ENCODE assay signal across 16 cellular contexts in the genomic region with DNA sequence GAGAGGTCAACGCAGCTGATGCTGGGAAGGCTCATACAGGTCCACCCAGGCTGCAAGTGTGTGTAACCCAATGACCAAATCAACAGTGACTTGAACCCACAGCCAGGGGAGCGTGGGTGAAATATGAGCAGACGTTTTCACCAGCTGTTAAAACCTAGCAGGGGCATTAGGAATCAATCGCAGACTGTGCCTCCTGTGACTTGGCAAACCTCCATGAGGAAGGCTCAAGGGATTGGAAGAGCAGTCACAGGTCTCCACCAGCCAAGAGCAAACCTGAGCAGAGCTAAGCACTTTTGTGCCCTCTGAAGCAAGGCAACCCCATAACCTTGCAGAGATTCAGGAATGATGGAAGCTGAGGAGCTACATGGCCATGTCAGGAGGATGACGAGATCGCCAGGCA. TPM values are rescaled to one million over a fixed set of nuclear protein-coding genes. Genes with fewer than 3 reads are reported as not detected.
A peak's percentile ranks its signal among the peaks of the same experiment; 100 is the strongest.
DNase-seq lines count a peak whose midpoint lies in the region; ATAC-seq, FAIRE-seq and TF ChIP-seq lines count a peak whose summit lies in the region.
"Had no signal": no experiment of that assay in that cellular context is flagged by ENCODE, and none has a peak within 500 bp of the region (broad histone marks: within the 10 kb centered on the region; RNA-seq: fewer than 3 reads in every experiment).

No MANE protein-coding gene starts in this region.

- no peaks in the 10 kb centered on the region for H3K27me3 Mint-ChIP-seq in CD4-positive, CD25-positive, alpha-beta regulatory T cell
- H3K27me3 Mint-ChIP-seq in MCF 10A (ENCODE audit: insufficient read depth, unreplicated experiment) = no peaks in the 10 kb centered on the region
- H3K27me3 Mint-ChIP-seq: CD4-positive, alpha-beta T cell had no signal

- H3K4me1 ChIP-seq in CD4-positive, CD25-positive, alpha-beta regulatory T cell (ENCODE audit: control insufficient read depth, insufficient read depth, low read length, poor library complexity, severe bottlenecking) = no peaks in the 10 kb centered on the region
- H3K4me1 ChIP-seq in H1 (replicated peaks in 1 of 4; ENCODE audit: control insufficient read depth in 3 of 4, insufficient read depth in 4 of 4, low read length in 3 of 4) = no peaks in the 10 kb centered on the region
- no peaks in the 10 kb centered on the region for H3K4me1 ChIP-seq in Peyer's patch
- H3K4me1 ChIP-seq: SJCRH30 had no signal

- H3K4me3 Mint-ChIP-seq in CD4-positive, CD25-positive, alpha-beta regulatory T cell = no peak overlapping the region
- H3K4me3 Mint-ChIP-seq in MCF 10A (ENCODE audit: unreplicated experiment) = no peak overlapping the region
- H3K4me3 Mint-ChIP-seq: CD4-positive, alpha-beta T cell; T-helper 2 cell treated with Interferon-gamma antibody and Interleukin-4, amounts not matched to agents 5 μg/mL and 100 μg/mL, for 36 hours had no signal

- no peaks in the 10 kb centered on the region for H4K20me1 ChIP-seq in H1 (replicated peaks in 1 of 2; ENCODE audit: control insufficient read depth in 1 of 2, insufficient read depth in 2 of 2, low read length in 2 of 2)

- peaks cover 4 to 18% (median 12%) of the 10 kb centered on the region in 4 donors for H3K4me1 Mint-ChIP-seq in CD4-positive, CD25-positive, alpha-beta regulatory T cell
- peaks cover 5% of the 10 kb centered on the region for H3K4me1 Mint-ChIP-seq in MCF 10A (ENCODE audit: insufficient read depth, unreplicated experiment)

- no peaks in the 10 kb centered on the region for H3K9me3 ChIP-seq in CD4-positive, CD25-positive, alpha-beta regulatory T cell (ENCODE audit: control insufficient read depth in 2 of 2, low read length in 2 of 2)
- H3K9me3 ChIP-seq in H1 (ENCODE audit: insufficient read depth in 2 of 2, low read depth in 1 of 2, low read length in 1 of 2) = no peaks in the 10 kb centered on the region
- no peaks in the 10 kb centered on the region for H3K9me3 ChIP-seq in Peyer's patch
- H3K9me3 ChIP-seq: SJCRH30 had no signal

- no peak overlapping the region for H3K18ac ChIP-seq in H1 (ENCODE audit: extremely low read depth, low read length)

- H2BK15ac ChIP-seq in H1 (ENCODE audit: low read length) = no peak overlapping the region

- 88% methylated on average over 6 of the region's 6 CpGs; no CpG with 5 or more reads in 1 of the 2 experiments for WGBS in H1 (ENCODE audit: extremely low coverage in 1 of 2, insufficient coverage in 1 of 2, insufficient read length in 1 of 2, insufficient replicate concordance in 2 of 2, low coverage in 1 of 2, low lambda C conversion rate in 2 of 2, missing lambda C conversion rate in 1 of 2), 2 experiments

- H2BK20ac ChIP-seq in H1 (ENCODE audit: low read length) = no peak overlapping the region

- H3K23ac ChIP-seq in H1 (ENCODE audit: insufficient read length) = no peak overlapping the region

- H3K23me2 ChIP-seq in H1 (ENCODE audit: low read depth, low read length) = no peaks in the 10 kb centered on the region

- H3K14ac ChIP-seq in H1 (ENCODE audit: insufficient read length) = no peak overlapping the region

- CTCF ChIA-PET in H1 (lab: Charles Lee; ENCODE audit: partially characterized antibody) (interaction anchor here (1.5 to 2.9 kb wide), 2 partner anchors 12 to 25 kb away, joined by 3 to 9 read pairs; partner anchors contain the start of gene INSYN2B), MCF 10A (lab: Yijun Ruan, JAX) (interaction anchor here (0.8 to 3.4 kb wide), 2 partner anchors 26 to 56 kb away, joined by 3 to 12 read pairs; partner anchors contain the start of gene INSYN2B)

- H3K56ac ChIP-seq in H1 (replicated peaks; ENCODE audit: insufficient read length, low read depth, low read length) = no peak overlapping the region

- no peak overlapping the region for H3K4me3 ChIP-seq in CD4-positive, CD25-positive, alpha-beta regulatory T cell (ENCODE audit: low read depth, low read length)
- no peak overlapping the region for H3K4me3 ChIP-seq in H1 (ENCODE audit: extremely low read depth in 1 of 4, insufficient read depth in 2 of 4, low read depth in 3 of 4, low read length in 4 of 4)
- H3K4me3 ChIP-seq in Peyer's patch = no peak overlapping the region
- H3K4me3 ChIP-seq: SJCRH30 had no signal

- intact Hi-C loops in MCF 10A (cut with micrococcal nuclease) = no loop called here

- H4K8ac ChIP-seq in H1 (ENCODE audit: extremely low read depth, insufficient read depth, low read length) = no peak overlapping the region

- no peak overlapping the region for H2AFZ ChIP-seq in H1 (ENCODE audit: low read length)

- ATAC-seq in CD4-positive, CD25-positive, alpha-beta regulatory T cell (ENCODE audit: low read depth in 2 of 2) = no peak
- ATAC-seq: PC-3 had no signal

- H3K27ac Mint-ChIP-seq in CD4-positive, CD25-positive, alpha-beta regulatory T cell = peak overlapping the region in 2 of 3 donors; percentile 15 to 78
- H3K27ac Mint-ChIP-seq in MCF 10A (ENCODE audit: low read depth, unreplicated experiment) = no peak overlapping the region
- H3K27ac Mint-ChIP-seq: CD4-positive, alpha-beta T cell; T-helper 2 cell treated with Interferon-gamma antibody and Interleukin-4, amounts not matched to agents 5 μg/mL and 100 μg/mL, for 36 hours had no signal

- no peak overlapping the region for H3K9ac ChIP-seq in H1 (replicated peaks in 1 of 4; ENCODE audit: extremely low read depth in 1 of 4, low read depth in 3 of 4, low read length in 3 of 4)

- TF ChIP-seq EP300 in H1 (IDR thresholded peaks at IDR 0.05; ENCODE audit: borderline replicate concordance in 1 of 2, low read depth in 2 of 2, low read length in 2 of 2) = no peak

- peaks cover 15% of the 10 kb centered on the region for H3K36me3 ChIP-seq in CD4-positive, CD25-positive, alpha-beta regulatory T cell (ENCODE audit: control insufficient read depth, insufficient read depth, low read length)
- H3K36me3 ChIP-seq in H1 (ENCODE audit: control insufficient read depth in 2 of 4, insufficient read depth in 4 of 4, low read length in 3 of 4) (no peaks in the 10 kb centered on the region), Peyer's patch (no peaks in the 10 kb centered on the region)
- H3K36me3 ChIP-seq: SJCRH30 had no signal

- no peak overlapping the region for H4K5ac ChIP-seq in H1 (ENCODE audit: insufficient read length, low read depth, low read length)

- no peak overlapping the region for H3K27ac ChIP-seq in CD4-positive, CD25-positive, alpha-beta regulatory T cell (ENCODE audit: insufficient read depth, low read length, poor library complexity, severe bottlenecking)
- H3K27ac ChIP-seq in H1 (ENCODE audit: low read depth, low read length) = no peak overlapping the region
- H3K27ac ChIP-seq in Peyer's patch = no peak overlapping the region
- H3K27ac ChIP-seq: HL-60, SJCRH30 had no signal

- H3K79me1 ChIP-seq in H1 (ENCODE audit: low read depth, low read length) = no peaks in the 10 kb centered on the region

- TF ChIP-seq POLR2A in H1 (IDR thresholded peaks at IDR 0.05; ENCODE audit: control extremely low read depth in 1 of 2, low read depth in 2 of 2, low read length in 2 of 2) (no peak), Peyer's patch (IDR thresholded peaks at IDR 0.05) (no peak)

- no peaks in the 10 kb centered on the region for H3K79me2 ChIP-seq in H1 (ENCODE audit: control insufficient read depth in 1 of 2, insufficient read depth in 2 of 2, low read length in 2 of 2)

- H3K36me3 Mint-ChIP-seq in CD4-positive, CD25-positive, alpha-beta regulatory T cell = peaks cover 44% of the 10 kb centered on the region
- no peaks in the 10 kb centered on the region for H3K36me3 Mint-ChIP-seq in MCF 10A (ENCODE audit: insufficient read depth, unreplicated experiment)

- H2AK5ac ChIP-seq in H1 (ENCODE audit: low read depth, low read length) = no peak overlapping the region

- H2BK5ac ChIP-seq in H1 (ENCODE audit: low read depth, low read length) = no peak overlapping the region

- H4K91ac ChIP-seq in H1 (replicated peaks; ENCODE audit: insufficient read length, low read length) = no peak overlapping the region

- H2BK12ac ChIP-seq in H1 (ENCODE audit: low read depth, low read length) = peak overlapping the region; percentile 77; the same call in 1 of the 2 replicates

- FAIRE-seq in H1 (lab: Jason Lieb, UNC) = no peak

- no TSS peak for BruUV-seq in MCF 10A (replicated peaks; lab: Mats Ljungman, UMichigan)

- H2BK120ac ChIP-seq in H1 (replicated peaks; ENCODE audit: low read depth, low read length) = no peak overlapping the region

- H3K4ac ChIP-seq in H1 (replicated peaks; ENCODE audit: insufficient read length, low read depth, low read length) = no peak overlapping the region

- POLR2A ChIA-PET in H1 (lab: Charles Lee; ENCODE audit: partially characterized antibody) = no interaction called here
- POLR2A ChIA-PET in MCF 10A (lab: Yijun Ruan, JAX) = no interaction called here

- H3K4me2 ChIP-seq in H1 (ENCODE audit: insufficient read depth in 1 of 2, low read depth in 2 of 2, low read length in 2 of 2) = no peak overlapping the region

- TF ChIP-seq CTCF in H1 (IDR thresholded peaks at IDR 0.05; ENCODE audit: control extremely low read depth in 1 of 3, insufficient read depth in 1 of 3, low read depth in 1 of 3, low read length in 3 of 3) (no peak), Peyer's patch (IDR thresholded peaks at IDR 0.05) (no peak), MCF 10A (IDR thresholded peaks at IDR 0.05; ENCODE audit: unreplicated experiment) (no peak)

- H3K9me3 Mint-ChIP-seq in CD4-positive, CD25-positive, alpha-beta regulatory T cell = no peaks in the 10 kb centered on the region
- H3K9me3 Mint-ChIP-seq in MCF 10A (ENCODE audit: unreplicated experiment) = no peaks in the 10 kb centered on the region
- H3K9me3 Mint-ChIP-seq: CD4-positive, alpha-beta T cell; T-helper 2 cell treated with Interferon-gamma antibody and Interleukin-4, amounts not matched to agents 5 μg/mL and 100 μg/mL, for 36 hours had no signal

- no peak for DNase-seq in CD4-positive, CD25-positive, alpha-beta regulatory T cell
- DNase-seq in DMS 273 treated with DMSO at 0.1 percent for 48 hours (lab: John Stamatoyannopoulos, UW) (peak; percentile 36), NCI-H2171 treated with DMSO at 0.1 percent for 48 hours (lab: John Stamatoyannopoulos, UW) (peak; percentile 85), H1 (ENCODE audit: low read depth in 1 of 2, low spot score in 2 of 2) (no peak), Peyer's patch (no peak), cerebellar cortex (ENCODE audit: low spot score) (no peak), LoVo (ENCODE audit: low spot score) (no peak), MCF 10A (ENCODE audit: unreplicated experiment) (no peak)
- DNase-seq: CD4-positive, alpha-beta T cell; H7; NCI-H1436 treated with DMSO at 0.1 percent for 48 hours; NCI-H526; PC-3 had no signal

- no peaks in the 10 kb centered on the region for H3K27me3 ChIP-seq in CD4-positive, CD25-positive, alpha-beta regulatory T cell (ENCODE audit: control insufficient read depth, insufficient read depth, low read length)
- H3K27me3 ChIP-seq in H1 (replicated peaks in 1 of 4; ENCODE audit: control insufficient read depth in 3 of 4, extremely low read depth in 1 of 4, insufficient read depth in 3 of 4, low read length in 3 of 4) (no peaks in the 10 kb centered on the region; a peak in 1 of 7 replicates), Peyer's patch (no peaks in the 10 kb centered on the region)
- H3K27me3 ChIP-seq: SJCRH30 had no signal

- TF ChIP-seq RAD21 in H1 (IDR thresholded peaks at IDR 0.05 in 1 of 2, conservative IDR thresholded peaks at IDR 0.05 in 1 of 2; ENCODE audit: low read depth in 2 of 2, low read length in 2 of 2) = no peak

RNA-seq across cellular contexts. Expression of gene INSYN2B, which starts 25.5 kb away (rescaled TPM):
- not detected for total RNA-seq in CD4-positive, CD25-positive, alpha-beta regulatory T cell
- polyA plus RNA-seq in CD4-positive, CD25-positive, alpha-beta regulatory T cell = under 1 TPM in 3 of 4 donors, not detected in 1; 0.07 to 0.25 (median 0.15) TPM
- total RNA-seq in H1 (2021; fragmentation: NEBNext Ultra II Directional; extraction: Animal tissue kit (Norgen Biotek cat#: 25700)) = not detected in 2 replicates
- polyA plus RNA-seq in H1 (2011; rRNA removed) = not detected in 2 replicates
- not detected for polyA plus RNA-seq in H1 (2011; cell fraction: cytosol; rRNA removed)
- 0.03 TPM for polyA plus RNA-seq in H1 (2011; cell fraction: nucleus; rRNA removed)
- polyA plus RNA-seq in H1 (2012, experiment 1 of 2) = not detected in 4 replicates
- not detected for polyA plus RNA-seq in H1 (2012, experiment 2 of 2)
- polyA plus RNA-seq in H1 (2013, experiment 1 of 2) = 0.02 TPM
- polyA plus RNA-seq in H1 (2013, experiment 2 of 2) = 0.02 TPM
- polyA minus RNA-seq in H1 (2011; rRNA and poly(A)+ RNA removed) = not detected in 2 replicates
- not detected for polyA minus RNA-seq in H1 (2011; cell fraction: cytosol; rRNA and poly(A)+ RNA removed)
- not detected for polyA minus RNA-seq in H1 (2011; cell fraction: nucleus; rRNA and poly(A)+ RNA removed)
- 1 to 10 TPM in 1 of 4 donors, not detected in 3; 2.5 TPM for total RNA-seq in Peyer's patch
- total RNA-seq in MCF 10A (2022) = 0.19 and 0.49 TPM in 2 replicates
- total RNA-seq: CD4-positive, alpha-beta T cell; H7 had no signal

Comparison
In these comparisons a context has a peak if more than half of its experiments do, and no peak if none do; other contexts are left out.
1. DNase-seq: peak in DMS 273 treated with DMSO at 0.1 percent for 48 hours (single experiment) and NCI-H2171 treated with DMSO at 0.1 percent for 48 hours (single experiment); none in CD4-positive, CD25-positive, alpha-beta regulatory T cell (0 of 3), H1 (0 of 2), Peyer's patch (0 of 3), cerebellar cortex (single experiment), LoVo (single experiment) and MCF 10A (single experiment).